Comparison of ENCODE assay signal across 40 cellular contexts in genomic region chr6:22279427-22279826, GRCh38. TPM values are rescaled to one million over a fixed set of nuclear protein-coding genes. Genes with fewer than 3 reads are reported as not detected.
"Had no signal": no experiment of that assay in that cellular context is flagged by ENCODE, and none has a peak within 500 bp of the region (broad histone marks: within the 10 kb centered on the region; RNA-seq: fewer than 3 reads in every experiment).

No MANE protein-coding gene starts in this region.

- H3K9ac ChIP-seq: KMS-11 had no signal

- H3K4me1 Mint-ChIP-seq: activated B cell treated with CpG ODN at 0.5 μM for 24 hours; activated naive CD8-positive, alpha-beta T cell treated with anti-CD3 and anti-CD28 coated beads for 36 hours; activated T-helper 17 cell treated with anti-CD3 and anti-CD28 coated beads, Interleukin-2, amount 50 U/mL, for 72 hours; central memory CD8-positive, alpha-beta T cell; T-cell; T-helper 17 cell had no signal

- H3K4me1 ChIP-seq: ascending aorta, Peyer's patch had no signal

- DNase-seq: activated B cell treated with CpG ODN at 0.5 μM for 24 hours; activated CD4-positive, alpha-beta memory T cell treated with anti-CD3 and anti-CD28 coated beads for 36 hours; activated CD4-positive, alpha-beta T cell treated with anti-CD3 and anti-CD28 coated beads for 4 hours; activated CD4-positive, alpha-beta T cell treated with anti-CD3 and anti-CD28 coated beads, Interleukin-2, amount 50 U/mL, for 1 hour; activated CD4-positive, CD25-positive, alpha-beta regulatory T cell treated with anti-CD3 and anti-CD28 coated beads, Interleukin-2, amount 50 U/mL, for 72 hours; activated CD8-positive, alpha-beta memory T cell treated with anti-CD3 and anti-CD28 coated beads, Interleukin-2, amount 50 U/mL, for 4 hours; activated effector memory CD4-positive, alpha-beta T cell treated with anti-CD3 and anti-CD28 coated beads, Interleukin-2, amount 50 U/mL, for 16 hours; activated naive CD4-positive, alpha-beta T cell; activated naive CD4-positive, alpha-beta T cell treated with anti-CD3 and anti-CD28 coated beads, Interleukin-2, amount 50 U/mL, for 16 hours; activated naive CD8-positive, alpha-beta T cell treated with anti-CD3 and anti-CD28 coated beads for 36 hours; activated T-cell treated with anti-CD3 and anti-CD28 coated beads, Interleukin-2, amount 50 U/mL, for 72 hours; amygdala; NCI-H1092 treated with DMSO at 0.1 percent for 48 hours; NCI-H1417; NCI-H146; NCI-H187; NCI-H2029 treated with DMSO at 0.1 percent for 48 hours; NCI-H2171 treated with DMSO at 0.1 percent for 48 hours; NCI-H226; NCI-H446 treated with DMSO at 0.1 percent for 48 hours; NCI-H524; NCI-H69; NCI-H82; NK-92 treated with Interleukin-12 subunit alpha and Interleukin-12 subunit beta, amount 100 ng/mL, for 24 hours; PC-3; Peyer's patch; RPMI8226; SIG-M5; T-cell; T-helper 17 cell had no signal

- H3K27me3 ChIP-seq: ascending aorta, cardiac muscle cell, Peyer's patch had no signal

- H3K4me2 ChIP-seq: KMS-11 had no signal

- H3K36me3 Mint-ChIP-seq: activated CD4-positive, alpha-beta memory T cell treated with anti-CD3 and anti-CD28 coated beads for 36 hours; activated naive CD8-positive, alpha-beta T cell treated with anti-CD3 and anti-CD28 coated beads for 36 hours; T-cell had no signal

- H3K27ac ChIP-seq: ascending aorta, cardiac muscle cell, KMS-11, Peyer's patch, VCaP had no signal

- ATAC-seq: activated T-cell treated with anti-CD3 and anti-CD28 coated beads, Interleukin-2, amount 50 U/mL, for 72 hours; activated T-helper 17 cell treated with anti-CD3 and anti-CD28 coated beads, Interleukin-2, amount 50 U/mL, for 72 hours; PC-3; SK-N-SH treated with all-trans-retinoic acid at 6 μM for 48 hours; T-cell; T-helper 17 cell had no signal

- H3K4me3 Mint-ChIP-seq: activated B cell treated with CpG ODN at 0.5 μM for 24 hours; activated CD4-positive, alpha-beta memory T cell treated with anti-CD3 and anti-CD28 coated beads for 36 hours; activated naive CD8-positive, alpha-beta T cell treated with anti-CD3 and anti-CD28 coated beads for 36 hours; activated T-cell treated with anti-CD3 and anti-CD28 coated beads, Interleukin-2, amount 50 U/mL, for 72 hours; activated T-helper 17 cell treated with anti-CD3 and anti-CD28 coated beads, Interleukin-2, amount 50 U/mL, for 72 hours; central memory CD8-positive, alpha-beta T cell; T-cell; T-helper 17 cell had no signal

- H3K27me3 Mint-ChIP-seq: activated B cell treated with CpG ODN at 0.5 μM for 24 hours; activated CD4-positive, alpha-beta memory T cell treated with anti-CD3 and anti-CD28 coated beads for 36 hours; activated T-helper 17 cell treated with anti-CD3 and anti-CD28 coated beads, Interleukin-2, amount 50 U/mL, for 72 hours; central memory CD8-positive, alpha-beta T cell; T-cell; T-helper 17 cell had no signal

- H3K36me3 ChIP-seq: ascending aorta, cardiac muscle cell, Peyer's patch had no signal

- H3K4me3 ChIP-seq: ascending aorta, cardiac muscle cell, Peyer's patch had no signal

- H3K9me3 ChIP-seq: ascending aorta, Peyer's patch had no signal

- H3K27ac Mint-ChIP-seq: activated B cell treated with CpG ODN at 0.5 μM for 24 hours; activated CD4-positive, alpha-beta memory T cell treated with anti-CD3 and anti-CD28 coated beads for 36 hours; activated naive CD8-positive, alpha-beta T cell treated with anti-CD3 and anti-CD28 coated beads for 36 hours; activated T-cell treated with anti-CD3 and anti-CD28 coated beads, Interleukin-2, amount 50 U/mL, for 72 hours; activated T-helper 17 cell treated with anti-CD3 and anti-CD28 coated beads, Interleukin-2, amount 50 U/mL, for 72 hours; T-cell; T-helper 17 cell had no signal

RNA-seq across cellular contexts. Expression of gene PRL, which starts 17.4 kb away (rescaled TPM):
- total RNA-seq: activated B cell treated with CpG ODN at 0.5 μM for 24 hours; activated CD4-positive, alpha-beta memory T cell treated with anti-CD3 and anti-CD28 coated beads for 36 hours; activated naive CD8-positive, alpha-beta T cell treated with anti-CD3 and anti-CD28 coated beads for 36 hours; activated T-helper 17 cell treated with anti-CD3 and anti-CD28 coated beads, Interleukin-2, amount 50 U/mL, for 72 hours; ascending aorta; cardiac muscle cell; chondrocyte; LHCN-M2; PC-3; Peyer's patch; SK-MEL-5; T-helper 17 cell had no signal
- polyA plus RNA-seq: cardiac muscle cell had no signal
